Comparison of ENCODE assay signal across 15 cellular contexts in the genomic region with DNA sequence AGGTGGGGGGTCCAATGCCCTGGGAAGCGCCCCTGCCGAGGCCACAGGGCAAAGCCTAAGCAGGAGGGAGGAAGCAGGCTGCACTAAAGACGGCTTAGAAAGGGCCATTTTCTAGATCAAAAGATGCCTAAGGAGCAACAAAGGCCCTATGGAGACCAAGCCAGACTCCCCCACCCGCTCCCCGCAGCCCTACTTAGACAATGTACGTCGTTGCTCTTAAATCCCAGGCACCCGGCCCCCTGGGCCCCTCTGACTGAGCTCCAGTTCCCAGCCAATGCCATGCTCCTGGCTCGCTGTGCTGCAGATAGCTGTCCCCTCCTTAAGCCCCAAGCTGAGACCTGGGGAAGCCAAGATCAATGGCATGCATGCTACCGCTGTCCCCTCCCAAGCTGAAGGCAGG. TPM values are rescaled to one million over a fixed set of nuclear protein-coding genes. Genes with fewer than 3 reads are reported as not detected.
DNase-seq lines count a peak whose midpoint lies in the region; ATAC-seq, FAIRE-seq and TF ChIP-seq lines count a peak whose summit lies in the region.
"Had no signal": no experiment of that assay in that cellular context is flagged by ENCODE, and none has a peak within 500 bp of the region (broad histone marks: within the 10 kb centered on the region; RNA-seq: fewer than 3 reads in every experiment).

No MANE protein-coding gene starts in this region.

- H3K27ac ChIP-seq in dorsolateral prefrontal cortex (peak overlapping the region in 55 of 59 donors; percentile 2 to 86 (median 67)), aorta (ENCODE audit: low read depth in 1 of 2, low read length in 2 of 2) (no peak overlapping the region)
- H3K27ac ChIP-seq: BLaER1 treated with 17β-estradiol and CSF1 and Interleukin-3, amounts not matched to agents 10 nM and 100 nM had no signal

- TF ChIP-seq CTCF in dorsolateral prefrontal cortex (IDR thresholded peaks at IDR 0.05 in 54 of 56, conservative IDR thresholded peaks at IDR 0.05 in 2 of 56; ENCODE audit: low read depth in 1 of 56, partially characterized antibody in 56 of 56): no peak
- no peak for TF ChIP-seq CTCF in nephron progenitor cell (IDR thresholded peaks at IDR 0.05)
- no peak for TF ChIP-seq CTCF in HFFc6 (IDR thresholded peaks at IDR 0.05)

- no peaks in the 10 kb centered on the region for H3K9me3 Mint-ChIP-seq in activated naive CD4-positive, alpha-beta T cell treated with anti-CD3 and anti-CD28 coated beads, Interleukin-2, amount 50 U/mL, for 24 hours
- no peaks in the 10 kb centered on the region for H3K9me3 Mint-ChIP-seq in activated naive CD4-positive, alpha-beta T cell treated with anti-CD3 and anti-CD28 coated beads for 36 hours
- H3K9me3 Mint-ChIP-seq in nephron progenitor cell (no peaks in the 10 kb centered on the region), HFFc6 (no peaks in the 10 kb centered on the region)

- CTCF ChIA-PET in activated naive CD4-positive, alpha-beta T cell treated with anti-CD3 and anti-CD28 coated beads for 36 hours (lab: Charles Lee): interaction anchor here (1.2 kb wide), 1 partner anchor 10 kb away, joined by 3 read pairs; no protein-coding TSS in a partner anchor

- no peaks in the 10 kb centered on the region for H3K4me1 ChIP-seq in aorta (ENCODE audit: control insufficient read depth in 1 of 2, insufficient read depth in 2 of 2, low read length in 2 of 2)
- H3K4me1 ChIP-seq: HAP-1 had no signal

- ATAC-seq in aorta (ENCODE audit: low FRiP score): no peak

- intact Hi-C loops in activated naive CD4-positive, alpha-beta T cell treated with anti-CD3 and anti-CD28 coated beads for 36 hours (cut with micrococcal nuclease): no loop called here
- intact Hi-C loops in dorsolateral prefrontal cortex (cut with DNase I) (no loop called here), aorta (cut with DNase I) (no loop called here)

- no peaks in the 10 kb centered on the region for H3K36me3 ChIP-seq in aorta (ENCODE audit: control insufficient read depth in 1 of 2, insufficient read depth in 2 of 2, low read length in 1 of 2)

- H3K4me1 Mint-ChIP-seq in activated naive CD4-positive, alpha-beta T cell treated with anti-CD3 and anti-CD28 coated beads, Interleukin-2, amount 50 U/mL, for 24 hours: peaks cover 28% of the 10 kb centered on the region
- peaks cover 19% of the 10 kb centered on the region for H3K4me1 Mint-ChIP-seq in activated naive CD4-positive, alpha-beta T cell treated with anti-CD3 and anti-CD28 coated beads for 36 hours (ENCODE audit: low read depth)
- peaks cover 37% of the 10 kb centered on the region for H3K4me1 Mint-ChIP-seq in nephron progenitor cell
- H3K4me1 Mint-ChIP-seq in HFFc6 (ENCODE audit: low read depth): peaks cover 7% of the 10 kb centered on the region

- peak overlapping the region; percentile 17 for H3K27ac Mint-ChIP-seq in activated naive CD4-positive, alpha-beta T cell treated with anti-CD3 and anti-CD28 coated beads, Interleukin-2, amount 50 U/mL, for 24 hours
- H3K27ac Mint-ChIP-seq in activated naive CD4-positive, alpha-beta T cell treated with anti-CD3 and anti-CD28 coated beads for 36 hours: no peak overlapping the region
- H3K27ac Mint-ChIP-seq in nephron progenitor cell (peak overlapping the region; percentile 46), HFFc6 (no peak overlapping the region)

- no peak overlapping the region for H3K4me3 ChIP-seq in dorsolateral prefrontal cortex
- H3K4me3 ChIP-seq in aorta (ENCODE audit: low read length in 2 of 2): no peak overlapping the region
- H3K4me3 ChIP-seq: BLaER1 treated with 17β-estradiol and CSF1 and Interleukin-3, amounts not matched to agents 10 nM and 100 nM; HAP-1 had no signal

- H3K27me3 ChIP-seq in dorsolateral prefrontal cortex (no peaks in the 10 kb centered on the region), aorta (ENCODE audit: control insufficient read depth in 1 of 2, insufficient read depth in 2 of 2, low read length in 1 of 2) (no peaks in the 10 kb centered on the region)
- H3K27me3 ChIP-seq: BLaER1 treated with 17β-estradiol and CSF1 and Interleukin-3, amounts not matched to agents 10 nM and 100 nM had no signal

- no peak for FAIRE-seq in GM19239 (lab: Jason Lieb, UNC)

- H3K9me3 ChIP-seq in aorta (ENCODE audit: control insufficient read depth, low read length): no peaks in the 10 kb centered on the region
- H3K9me3 ChIP-seq: BLaER1 treated with 17β-estradiol and CSF1 and Interleukin-3, amounts not matched to agents 10 nM and 100 nM; HAP-1 had no signal

- 78 to 80% methylated on average over 10 of the region's 10 CpGs for WGBS in aorta, 2 donors

- H3K27me3 Mint-ChIP-seq in activated naive CD4-positive, alpha-beta T cell treated with anti-CD3 and anti-CD28 coated beads, Interleukin-2, amount 50 U/mL, for 24 hours: no peaks in the 10 kb centered on the region
- H3K27me3 Mint-ChIP-seq in activated naive CD4-positive, alpha-beta T cell treated with anti-CD3 and anti-CD28 coated beads for 36 hours (ENCODE audit: low read depth): no peaks in the 10 kb centered on the region
- no peaks in the 10 kb centered on the region for H3K27me3 Mint-ChIP-seq in nephron progenitor cell (ENCODE audit: low read depth, poor library complexity)
- H3K27me3 Mint-ChIP-seq in HFFc6 (ENCODE audit: insufficient read depth): no peaks in the 10 kb centered on the region

- H3K4me3 Mint-ChIP-seq in activated naive CD4-positive, alpha-beta T cell treated with anti-CD3 and anti-CD28 coated beads, Interleukin-2, amount 50 U/mL, for 24 hours: no peak overlapping the region
- H3K4me3 Mint-ChIP-seq in activated naive CD4-positive, alpha-beta T cell treated with anti-CD3 and anti-CD28 coated beads for 36 hours: no peak overlapping the region
- H3K4me3 Mint-ChIP-seq in nephron progenitor cell (no peak overlapping the region), HFFc6 (no peak overlapping the region)

- DNase-seq in activated naive CD4-positive, alpha-beta T cell treated with anti-CD3 and anti-CD28 coated beads for 36 hours: no peak
- peak in 1 of 10 donors; percentile 5 for DNase-seq in dorsolateral prefrontal cortex
- DNase-seq in nephron progenitor cell: peak; percentile 31
- DNase-seq in aorta: peak; percentile 8 to 63
- no peak for DNase-seq in GM19239 (ENCODE audit: insufficient read length, low spot score)
- DNase-seq in HFFc6: no peak
- no peak for DNase-seq in activated T-cell treated with anti-CD3 and anti-CD28 coated beads, Interleukin-2, amount 50 U/mL, for 48 hours
- DNase-seq: IMR-90; NCI-H1436 treated with DMSO at 0.1 percent for 48 hours; NCI-H2227 treated with DMSO at 0.1 percent for 48 hours; NCI-H524 treated with DMSO at 0.1 percent for 48 hours; NK-92 treated with Interleukin-12 subunit alpha and Interleukin-12 subunit beta, amount 100 ng/mL, for 24 hours had no signal

- H3K36me3 Mint-ChIP-seq in activated naive CD4-positive, alpha-beta T cell treated with anti-CD3 and anti-CD28 coated beads, Interleukin-2, amount 50 U/mL, for 24 hours: peaks cover 5% of the 10 kb centered on the region
- peaks cover 7% of the 10 kb centered on the region for H3K36me3 Mint-ChIP-seq in activated naive CD4-positive, alpha-beta T cell treated with anti-CD3 and anti-CD28 coated beads for 36 hours (ENCODE audit: low read depth)
- H3K36me3 Mint-ChIP-seq in nephron progenitor cell (ENCODE audit: low read depth): peaks cover 12% of the 10 kb centered on the region
- peaks cover 9% of the 10 kb centered on the region for H3K36me3 Mint-ChIP-seq in HFFc6 (ENCODE audit: low read depth)

RNA-seq across cellular contexts. Expression of gene IPPK, which starts 10.3 kb away (rescaled TPM):
- total RNA-seq in activated naive CD4-positive, alpha-beta T cell treated with anti-CD3 and anti-CD28 coated beads for 36 hours: 1 to 10 TPM; 7.6 to 8.2 TPM
- 10 to 100 TPM; 10.7 to 26.7 (median 16.0) TPM for total RNA-seq in dorsolateral prefrontal cortex
- total RNA-seq in aorta: 10 to 100 TPM in 1 of 2 donors, 1 to 10 TPM in 1; 7.6 to 12.1 TPM
- 1 to 10 TPM; 2.5 to 6.0 TPM for polyA plus RNA-seq in aorta
- 10 to 100 TPM; 10.0 to 14.0 (median 12.5) TPM for total RNA-seq in HFFc6 (2021; fragmentation: NEBNext Ultra II Directional; extraction: Animal tissue kit (Norgen Biotek cat#: 25700))

Comparison
In these comparisons a context has a peak if more than half of its experiments do, and no peak if none do; other contexts are left out.
1. H3K27ac Mint-ChIP-seq: peak in activated naive CD4-positive, alpha-beta T cell treated with anti-CD3 and anti-CD28 coated beads, Interleukin-2, amount 50 U/mL, for 24 hours (single experiment) and nephron progenitor cell (single experiment); none in activated naive CD4-positive, alpha-beta T cell treated with anti-CD3 and anti-CD28 coated beads for 36 hours (single experiment) and HFFc6 (single experiment).
2. DNase-seq: peak in nephron progenitor cell (single experiment) and aorta (2 of 2); none in activated naive CD4-positive, alpha-beta T cell treated with anti-CD3 and anti-CD28 coated beads for 36 hours (single experiment), GM19239 (single experiment), HFFc6 (single experiment) and activated T-cell treated with anti-CD3 and anti-CD28 coated beads, Interleukin-2, amount 50 U/mL, for 48 hours (0 of 2).
3. H3K27ac ChIP-seq: peak in dorsolateral prefrontal cortex (55 of 59); none in aorta (0 of 2).